19 cellular contexts compared by ENCODE assay signal in genomic region chrX:129877401-129877800, GRCh38. TPM values are rescaled to one million over a fixed set of nuclear protein-coding genes. Genes with fewer than 3 reads are reported as not detected.
DNase-seq lines count a peak whose midpoint lies in the region; ATAC-seq and TF ChIP-seq lines count a peak whose summit lies in the region.
"Had no signal": no experiment of that assay in that cellular context is flagged by ENCODE, and none has a peak within 500 bp of the region (broad histone marks: within the 10 kb centered on the region; RNA-seq: fewer than 3 reads in every experiment).

No MANE protein-coding gene starts in this region.

- no peak overlapping the region for H2BK20ac ChIP-seq in IMR-90 (ENCODE audit: low read depth, low read length)

- no CpG with 5 or more reads among the region's 5 CpGs for WGBS in IMR-90 (ENCODE audit: extremely low coverage in 2 of 2, insufficient read length in 1 of 2), 2 experiments
- WGBS in lung, 2 donors = 66 to 85% methylated on average over 5 of the region's 5 CpGs

- no peak overlapping the region for H4K91ac ChIP-seq in IMR-90 (ENCODE audit: insufficient read depth, low read depth, low read length)

- H3K9me1 ChIP-seq in IMR-90 (ENCODE audit: insufficient read depth, low read length) = peaks cover 4% of the 10 kb centered on the region; the same call in 1 of the 2 replicates

- no peak overlapping the region for H2AK5ac ChIP-seq in IMR-90 (ENCODE audit: low read depth, low read length)

- TF ChIP-seq POLR2A in IMR-90 (IDR thresholded peaks at IDR 0.05; ENCODE audit: low read depth, low read length) = no peak

- peaks cover 3% of the 10 kb centered on the region for H3K4me1 Mint-ChIP-seq in neural progenitor cell
- H3K4me1 Mint-ChIP-seq: stimulated activated memory B cell treated with anti-CD40 and anti-IgM and Interleukin-4, amounts not matched to agents 10 μg/mL and 1 μg/mL and 100 μg/mL, for 72 hours had no signal

- H3K9ac ChIP-seq in IMR-90 (ENCODE audit: low read depth, low read length) (no peak overlapping the region), neural progenitor cell (no peak overlapping the region)
- H3K9ac ChIP-seq: BLaER1 treated with 17β-estradiol and CSF1 and Interleukin-3, amounts not matched to agents 10 nM and 100 nM had no signal

- CTCF ChIA-PET in IMR-90 (lab: Yijun Ruan, JAX) = no interaction called here

- H3K36me3 ChIP-seq in IMR-90 (ENCODE audit: control insufficient read depth, insufficient read depth, low read length) (no peaks in the 10 kb centered on the region), lung (ENCODE audit: control insufficient read depth in 2 of 2, insufficient read depth in 2 of 2, low read length in 2 of 2) (no peaks in the 10 kb centered on the region), neural progenitor cell (no peaks in the 10 kb centered on the region)
- H3K36me3 ChIP-seq: BLaER1 treated with 17β-estradiol and CSF1 and Interleukin-3, amounts not matched to agents 10 nM and 100 nM; esophagus squamous epithelium; left ventricle myocardium inferior; tibial artery had no signal

- H3K27ac ChIP-seq in IMR-90 (ENCODE audit: insufficient read depth, low read length) = no peak overlapping the region
- peak overlapping the region in 1 of 2 donors; percentile 52 for H3K27ac ChIP-seq in lung (ENCODE audit: low read depth in 1 of 2, low read length in 1 of 2)
- H3K27ac ChIP-seq in neural progenitor cell = no peak overlapping the region
- H3K27ac ChIP-seq: 22Rv1, esophagus squamous epithelium, left ventricle myocardium inferior, tibial artery had no signal

- H3K4ac ChIP-seq in IMR-90 (ENCODE audit: low read depth, low read length) = peak overlapping the region; percentile 39; the same call in 1 of the 2 replicates

- H3K4me1 ChIP-seq in IMR-90 (ENCODE audit: control insufficient read depth, insufficient read depth, low read length) = no peaks in the 10 kb centered on the region
- H3K4me1 ChIP-seq in lung (ENCODE audit: control insufficient read depth in 2 of 2, insufficient read depth in 2 of 2, low read length in 2 of 2) = no peaks in the 10 kb centered on the region
- H3K4me1 ChIP-seq in neural progenitor cell = no peaks in the 10 kb centered on the region
- H3K4me1 ChIP-seq: esophagus squamous epithelium, left ventricle myocardium inferior, tibial artery had no signal

- H3K79me2 ChIP-seq in neural progenitor cell (ENCODE audit: low read depth) = no peaks in the 10 kb centered on the region

- in situ Hi-C loops in IMR-90 (cut with MboI; ENCODE audit: low sequenced_read_pairs) = no loop called here

- H3K14ac ChIP-seq in IMR-90 (replicated peaks; ENCODE audit: low read depth, low read length) = no peak overlapping the region

- H3K4me3 Mint-ChIP-seq in neural progenitor cell = no peak overlapping the region
- H3K4me3 Mint-ChIP-seq: stimulated activated memory B cell treated with anti-CD40 and anti-IgM and Interleukin-4, amounts not matched to agents 10 μg/mL and 1 μg/mL and 100 μg/mL, for 72 hours had no signal

- POLR2A ChIA-PET in IMR-90 (lab: Charles Lee; ENCODE audit: unreplicated experiment) = no interaction called here

- no TSS peak for BruUV-seq in IMR-90 (replicated peaks; lab: Mats Ljungman, UMichigan)

- ATAC-seq in IMR-90 (ENCODE audit: low read depth) = no peak
- ATAC-seq in lung (ENCODE audit: insufficient read depth, low FRiP score) = peak; percentile 29
- ATAC-seq: stimulated activated memory B cell treated with anti-CD40 and anti-IgM and Interleukin-4, amounts not matched to agents 10 μg/mL and 1 μg/mL and 100 μg/mL, for 72 hours had no signal

- no peak overlapping the region for H3K27ac Mint-ChIP-seq in neural progenitor cell
- H3K27ac Mint-ChIP-seq: stimulated activated memory B cell treated with anti-CD40 and anti-IgM and Interleukin-4, amounts not matched to agents 10 μg/mL and 1 μg/mL and 100 μg/mL, for 72 hours had no signal

- H3K79me1 ChIP-seq in IMR-90 (ENCODE audit: low read depth in 1 of 2, low read length in 2 of 2) = no peaks in the 10 kb centered on the region

- no peak overlapping the region for H3K23ac ChIP-seq in IMR-90 (ENCODE audit: low read depth, low read length)

- TF ChIP-seq CTCF in IMR-90 (conservative IDR thresholded peaks at IDR 0.05; ENCODE audit: low read depth, low read length) (no peak), lung (IDR thresholded peaks at IDR 0.05; ENCODE audit: control extremely low read depth, extremely low read depth) (no peak), neural progenitor cell (IDR thresholded peaks at IDR 0.05) (no peak)

- H3K9me3 ChIP-seq in IMR-90 (ENCODE audit: control insufficient read depth, insufficient read depth, low read length) = no peaks in the 10 kb centered on the region
- peaks cover 0 to 7% of the 10 kb centered on the region in 2 donors for H3K9me3 ChIP-seq in lung (ENCODE audit: control insufficient read depth in 2 of 2, insufficient read depth in 1 of 2, low read length in 1 of 2)
- H3K9me3 ChIP-seq in neural progenitor cell (ENCODE audit: low read depth) = no peaks in the 10 kb centered on the region
- H3K9me3 ChIP-seq: esophagus squamous epithelium, left ventricle myocardium inferior had no signal

- H2BK120ac ChIP-seq in IMR-90 (ENCODE audit: low read depth, low read length) = no peak overlapping the region; the same call in none of the 2 replicates

- no peak overlapping the region for H3K56ac ChIP-seq in IMR-90 (ENCODE audit: extremely low read depth, insufficient read depth, low read length)

- dilution Hi-C loops in IMR-90 (cut with HindIII; ENCODE audit: low sequenced_read_pairs, unreplicated experiment) = no loop called here

- H3K27me3 Mint-ChIP-seq in neural progenitor cell (ENCODE audit: insufficient read depth, low read depth) = no peaks in the 10 kb centered on the region
- H3K27me3 Mint-ChIP-seq: stimulated activated memory B cell treated with anti-CD40 and anti-IgM and Interleukin-4, amounts not matched to agents 10 μg/mL and 1 μg/mL and 100 μg/mL, for 72 hours had no signal

- intact Hi-C loops in IMR-90 (cut with micrococcal nuclease) = no loop called here

- no peaks in the 10 kb centered on the region for H3F3A ChIP-seq in neural progenitor cell (ENCODE audit: low read depth)

- H3K4me2 ChIP-seq in IMR-90 (ENCODE audit: low read depth, low read length) (no peak overlapping the region), neural progenitor cell (no peak overlapping the region)

- H3K18ac ChIP-seq in IMR-90 (ENCODE audit: low read depth, low read length) = no peak overlapping the region

- TF ChIP-seq RAD21 in IMR-90 (IDR thresholded peaks at IDR 0.05; ENCODE audit: low read length) = no peak

- peaks cover 7% of the 10 kb centered on the region for H3K27me3 ChIP-seq in IMR-90 (ENCODE audit: control insufficient read depth, insufficient read depth, low read length)
- H3K27me3 ChIP-seq in lung (ENCODE audit: control insufficient read depth, insufficient read depth) = no peaks in the 10 kb centered on the region
- H3K27me3 ChIP-seq in neural progenitor cell = no peaks in the 10 kb centered on the region
- H3K27me3 ChIP-seq: esophagus squamous epithelium, tibial artery had no signal

- no peak overlapping the region; a peak in 1 of 4 replicates for H4K8ac ChIP-seq in IMR-90 (ENCODE audit: low read depth in 2 of 2, low read length in 2 of 2)

- H2BK5ac ChIP-seq in IMR-90 (ENCODE audit: low read depth, low read length, poor library complexity, severe bottlenecking) = no peak overlapping the region

- H3K36me3 Mint-ChIP-seq in neural progenitor cell = no peaks in the 10 kb centered on the region
- H3K36me3 Mint-ChIP-seq: stimulated activated memory B cell treated with anti-CD40 and anti-IgM and Interleukin-4, amounts not matched to agents 10 μg/mL and 1 μg/mL and 100 μg/mL, for 72 hours had no signal

- H2BK15ac ChIP-seq in IMR-90 (ENCODE audit: low read depth, low read length) = peak overlapping the region; percentile 68; the same call in 1 of the 3 replicates

- no peak overlapping the region for H2AK9ac ChIP-seq in IMR-90 (replicated peaks; ENCODE audit: low read depth, low read length, poor library complexity)

- H4K20me1 ChIP-seq in IMR-90 (ENCODE audit: insufficient read depth, low read length) (no peaks in the 10 kb centered on the region), neural progenitor cell (ENCODE audit: low read depth) (no peaks in the 10 kb centered on the region)
- H4K20me1 ChIP-seq: BLaER1 treated with 17β-estradiol and CSF1 and Interleukin-3, amounts not matched to agents 10 nM and 100 nM had no signal

- H4K5ac ChIP-seq in IMR-90 (ENCODE audit: low read depth, low read length) = no peak overlapping the region

- H3K9me3 Mint-ChIP-seq in neural progenitor cell = peaks cover 6% of the 10 kb centered on the region
- H3K9me3 Mint-ChIP-seq: stimulated activated memory B cell treated with anti-CD40 and anti-IgM and Interleukin-4, amounts not matched to agents 10 μg/mL and 1 μg/mL and 100 μg/mL, for 72 hours had no signal

- H3K4me3 ChIP-seq in IMR-90 (ENCODE audit: insufficient read depth, low read depth, low read length) (no peak overlapping the region), lung (no peak overlapping the region), neural progenitor cell (no peak overlapping the region)
- H3K4me3 ChIP-seq: BLaER1 treated with 17β-estradiol and CSF1 and Interleukin-3, amounts not matched to agents 10 nM and 100 nM; esophagus squamous epithelium; left ventricle myocardium inferior; tibial artery had no signal

- no peak overlapping the region for H2AFZ ChIP-seq in IMR-90 (replicated peaks; ENCODE audit: low read length, poor library complexity)
- H2AFZ ChIP-seq in neural progenitor cell (replicated peaks) = no peak overlapping the region

- DNase-seq in DMS153 (lab: John Stamatoyannopoulos, UW) (peak; percentile 69), DMS153 treated with DMSO at 0.1 percent for 48 hours (lab: John Stamatoyannopoulos, UW; ENCODE audit: unreplicated experiment) (no peak), IMR-90 (no peak), SKM-1 (lab: John Stamatoyannopoulos, UW; ENCODE audit: unreplicated experiment) (peak; percentile 0), lung (ENCODE audit: low spot score) (no peak), neural progenitor cell (ENCODE audit: low spot score) (no peak), cerebellar nuclear complex (lab: John Stamatoyannopoulos, UW) (no peak), SK-N-DZ (ENCODE audit: low spot score) (no peak)
- DNase-seq: activated CD4-positive, alpha-beta T cell treated with anti-CD3 and anti-CD28 coated beads, Interleukin-2, amount 50 U/mL, for 1 hour; activated gamma-delta T cell treated with Interleukin-2 at 50 U/mL for 16 hours; effector CD4-positive, alpha-beta T cell; esophagus squamous epithelium; GOT3; left ventricle myocardium inferior; occipital lobe; tibial artery had no signal

RNA-seq across cellular contexts. Expression of gene UTP14A, which starts 28.6 kb away (rescaled TPM):
- total RNA-seq in IMR-90 (2012; rRNA removed) (15.2 and 25.3 TPM in 2 replicates), lung (10 to 100 TPM; 11.7 to 14.0 TPM), neural progenitor cell (ENCODE audit: low replicate concordance) (8.3 and 10.9 TPM in 2 replicates)
- polyA plus RNA-seq in IMR-90 (2012; rRNA removed) (11.7 and 13.8 TPM in 2 replicates), lung (10 to 100 TPM; 10.2 to 13.4 TPM)
- polyA plus RNA-seq in IMR-90 (2012; cell fraction: cytosol; rRNA removed) = 2.4 and 5.4 TPM in 2 replicates
- polyA plus RNA-seq in IMR-90 (2012; cell fraction: nucleus; rRNA removed; ENCODE audit: low replicate concordance) = 1.9 and 10.7 TPM in 2 replicates
- polyA plus RNA-seq in SK-N-DZ (2014; cell fraction: cytosol; rRNA removed) = 18.3 and 21.0 TPM in 2 replicates
- polyA plus RNA-seq in SK-N-DZ (2014; cell fraction: nucleus; rRNA removed) = 12.2 and 18.3 TPM in 2 replicates

RNA-seq across cellular contexts. Expression of gene ZDHHC9, which starts 33.7 kb away (rescaled TPM):
- total RNA-seq in IMR-90 (2012; rRNA removed) = 14.2 and 17.7 TPM in 2 replicates
- 25.9 and 28.4 TPM in 2 replicates for polyA plus RNA-seq in IMR-90 (2012; rRNA removed)
- polyA plus RNA-seq in IMR-90 (2012; cell fraction: cytosol; rRNA removed) = 12.0 and 13.1 TPM in 2 replicates
- 10.4 and 23.2 TPM in 2 replicates for polyA plus RNA-seq in IMR-90 (2012; cell fraction: nucleus; rRNA removed; ENCODE audit: low replicate concordance)
- total RNA-seq in lung = 10 to 100 TPM; 17.4 to 74.6 TPM
- polyA plus RNA-seq in lung = 10 to 100 TPM; 24.2 to 56.9 TPM
- total RNA-seq in neural progenitor cell (ENCODE audit: low replicate concordance) = 33.1 and 34.2 TPM in 2 replicates
- 20.2 and 23.2 TPM in 2 replicates for polyA plus RNA-seq in SK-N-DZ (2014; cell fraction: cytosol; rRNA removed)
- 12.0 and 16.5 TPM in 2 replicates for polyA plus RNA-seq in SK-N-DZ (2014; cell fraction: nucleus; rRNA removed)

Comparison
In these comparisons a context has a peak if more than half of its experiments do, and no peak if none do; other contexts are left out.
1. DNase-seq: peak in DMS153 (single experiment) and SKM-1 (single experiment); none in DMS153 treated with DMSO at 0.1 percent for 48 hours (single experiment), IMR-90 (single experiment), lung (single experiment), neural progenitor cell (single experiment), cerebellar nuclear complex (0 of 2) and SK-N-DZ (single experiment).